8 cellular contexts compared by ENCODE assay signal in genomic region chr13:100088282-100088647, GRCh38.
A peak's percentile ranks its signal among the peaks of the same experiment; 100 is the strongest.
DNase-seq lines count a peak whose midpoint lies in the region; ATAC-seq and TF ChIP-seq lines count a peak whose summit lies in the region.

No MANE protein-coding gene starts in this region.

- H3K9me3 Mint-ChIP-seq in activated naive CD8-positive, alpha-beta T cell (ENCODE audit: low read depth), result no peaks in the 10 kb centered on the region
- no peaks in the 10 kb centered on the region for H3K9me3 Mint-ChIP-seq in stimulated activated naive B cell treated with anti-CD40 and anti-IgM and Interleukin-4, amounts not matched to agents 10 μg/mL and 1 μg/mL and 100 μg/mL, for 72 hours

- ATAC-seq in stimulated activated naive B cell treated with anti-CD40 and anti-IgM and Interleukin-4, amounts not matched to agents 10 μg/mL and 1 μg/mL and 100 μg/mL, for 72 hours (replicated peaks), result peak in 1 of 2 donors; percentile 3

- DNase-seq in NCI-H2227 (lab: John Stamatoyannopoulos, UW; ENCODE audit: unreplicated experiment) (peak; percentile 41), NCI-H2227 treated with DMSO at 0.1 percent for 48 hours (lab: John Stamatoyannopoulos, UW) (no peak), GM10248 (ENCODE audit: extremely low spot score) (no peak), GF-D8 (lab: John Stamatoyannopoulos, UW) (no peak), GM20000 (ENCODE audit: low spot score) (no peak)
- DNase-seq in stimulated activated naive B cell treated with anti-CD40 and anti-IgM and Interleukin-4, amounts not matched to agents 10 μg/mL and 1 μg/mL and 100 μg/mL, for 72 hours, result no peak

- H3K27me3 Mint-ChIP-seq in activated naive CD8-positive, alpha-beta T cell, result no peaks in the 10 kb centered on the region
- H3K27me3 Mint-ChIP-seq in stimulated activated naive B cell treated with anti-CD40 and anti-IgM and Interleukin-4, amounts not matched to agents 10 μg/mL and 1 μg/mL and 100 μg/mL, for 72 hours, result no peaks in the 10 kb centered on the region

- H3K4me3 ChIP-seq in iPS-20b (ENCODE audit: low read length), result peak overlapping the region; percentile 76

- peak overlapping the region; percentile 16 for H3K27ac ChIP-seq in iPS-20b (ENCODE audit: low read length)

- H3K27ac Mint-ChIP-seq in activated naive CD8-positive, alpha-beta T cell, result peak overlapping the region; percentile 29
- H3K27ac Mint-ChIP-seq in stimulated activated naive B cell treated with anti-CD40 and anti-IgM and Interleukin-4, amounts not matched to agents 10 μg/mL and 1 μg/mL and 100 μg/mL, for 72 hours, result peak overlapping the region; percentile 87

- TF ChIP-seq CTCF in GM10248 (IDR thresholded peaks at IDR 0.05; ENCODE audit: control extremely low read depth, extremely low read depth, low read depth, missing control alignments), result no peak
- no peak for TF ChIP-seq CTCF in GM20000 (IDR thresholded peaks at IDR 0.05; ENCODE audit: extremely low read depth, missing control alignments)

- H3K4me3 Mint-ChIP-seq in activated naive CD8-positive, alpha-beta T cell, result peak overlapping the region; percentile 98
- H3K4me3 Mint-ChIP-seq in stimulated activated naive B cell treated with anti-CD40 and anti-IgM and Interleukin-4, amounts not matched to agents 10 μg/mL and 1 μg/mL and 100 μg/mL, for 72 hours, result peak overlapping the region; percentile 91 to 97

- CTCF ChIA-PET in GM10248 (lab: Yijun Ruan, JAX), result interaction anchor here (1.0 to 1.6 kb wide), 2 partner anchors 10 to 14 kb away, joined by 3 to 6 read pairs; no protein-coding TSS in a partner anchor

- peak overlapping the region; percentile 70 for H3K9ac ChIP-seq in iPS-20b (ENCODE audit: low read depth, low read length)

- H3K9me3 ChIP-seq in iPS-20b (ENCODE audit: insufficient read depth, low read depth, low read length), result no peaks in the 10 kb centered on the region

- H3K36me3 ChIP-seq in iPS-20b (ENCODE audit: insufficient read depth, low read depth, low read length), result peaks cover 22% of the 10 kb centered on the region

- POLR2A ChIA-PET in GM10248 (lab: Yijun Ruan, JAX), result no interaction called here

- peaks cover 2% of the 10 kb centered on the region for H3K36me3 Mint-ChIP-seq in activated naive CD8-positive, alpha-beta T cell
- peaks cover 8 to 9% of the 10 kb centered on the region in 2 donors for H3K36me3 Mint-ChIP-seq in stimulated activated naive B cell treated with anti-CD40 and anti-IgM and Interleukin-4, amounts not matched to agents 10 μg/mL and 1 μg/mL and 100 μg/mL, for 72 hours

- peaks cover 7% of the 10 kb centered on the region for H3K4me1 ChIP-seq in iPS-20b (ENCODE audit: insufficient read depth, low read length)

- no peaks in the 10 kb centered on the region for H3K27me3 ChIP-seq in iPS-20b (ENCODE audit: insufficient read depth, low read length)

- H3K4me1 Mint-ChIP-seq in activated naive CD8-positive, alpha-beta T cell (ENCODE audit: low read depth), result peaks cover 21% of the 10 kb centered on the region
- peaks cover 10 to 33% of the 10 kb centered on the region in 2 donors for H3K4me1 Mint-ChIP-seq in stimulated activated naive B cell treated with anti-CD40 and anti-IgM and Interleukin-4, amounts not matched to agents 10 μg/mL and 1 μg/mL and 100 μg/mL, for 72 hours
